ENCODE assay signal across 16 cellular contexts in genomic region chr16:89035013-89035697, GRCh38. TPM values are rescaled to one million over a fixed set of nuclear protein-coding genes. Genes with fewer than 3 reads are reported as not detected.
DNase-seq lines count a peak whose midpoint lies in the region; ATAC-seq, FAIRE-seq and TF ChIP-seq lines count a peak whose summit lies in the region.
"Had no signal": no experiment of that assay in that cellular context is flagged by ENCODE, and none has a peak within 500 bp of the region (broad histone marks: within the 10 kb centered on the region; RNA-seq: fewer than 3 reads in every experiment).

No MANE protein-coding gene starts in this region.

- H3K79me1 ChIP-seq in neuronal stem cell (ENCODE audit: low read depth, low read length), result peaks cover 4% of the 10 kb centered on the region

- no peak overlapping the region for H3K27ac Mint-ChIP-seq in activated CD4-positive, alpha-beta memory T cell treated with anti-CD3 and anti-CD28 coated beads for 36 hours
- no peak overlapping the region for H3K27ac Mint-ChIP-seq in activated CD4-positive, alpha-beta memory T cell treated with anti-CD3 and anti-CD28 coated beads, Interleukin-2, amount 10 ng/mL, durations not matched to agents 7 days and 5 days
- H3K27ac Mint-ChIP-seq in astrocyte (ENCODE audit: unreplicated experiment), result peak overlapping the region; percentile 84
- H3K27ac Mint-ChIP-seq: activated naive CD8-positive, alpha-beta T cell treated with anti-CD3 and anti-CD28 coated beads for 36 hours had no signal

- FAIRE-seq in astrocyte (lab: Jason Lieb, UNC), result no peak

- peaks cover 38% of the 10 kb centered on the region for H3K4me1 Mint-ChIP-seq in activated CD4-positive, alpha-beta memory T cell treated with anti-CD3 and anti-CD28 coated beads for 36 hours (ENCODE audit: low read depth)
- H3K4me1 Mint-ChIP-seq in activated CD4-positive, alpha-beta memory T cell treated with anti-CD3 and anti-CD28 coated beads, Interleukin-2, amount 10 ng/mL, durations not matched to agents 7 days and 5 days, result peaks cover 16% of the 10 kb centered on the region
- no peaks in the 10 kb centered on the region for H3K4me1 Mint-ChIP-seq in astrocyte (ENCODE audit: low read depth, unreplicated experiment)

- H3K27me3 ChIP-seq in astrocyte (ENCODE audit: insufficient read depth, low read length) (peaks cover 6% of the 10 kb centered on the region), neuronal stem cell (ENCODE audit: control insufficient read depth in 3 of 3, insufficient read depth in 3 of 3, low read depth in 1 of 3, low read length in 3 of 3) (peaks cover 0 to 22% (median 2%) of the 10 kb centered on the region in 3 experiments), ovary (no peaks in the 10 kb centered on the region)

- peaks cover 2% of the 10 kb centered on the region for H3K27me3 Mint-ChIP-seq in activated CD4-positive, alpha-beta memory T cell treated with anti-CD3 and anti-CD28 coated beads for 36 hours
- H3K27me3 Mint-ChIP-seq in activated CD4-positive, alpha-beta memory T cell treated with anti-CD3 and anti-CD28 coated beads, Interleukin-2, amount 10 ng/mL, durations not matched to agents 7 days and 5 days, result peaks cover 9% of the 10 kb centered on the region
- peaks cover 23% of the 10 kb centered on the region for H3K27me3 Mint-ChIP-seq in astrocyte (ENCODE audit: low read depth, unreplicated experiment)

- peak overlapping the region; percentile 98 for H2BK120ac ChIP-seq in neuronal stem cell (ENCODE audit: low read depth, low read length)

- whole genome bisulfite sequencing in neuronal stem cell (ENCODE audit: extremely low coverage in 2 of 2, insufficient read length in 2 of 2, insufficient replicate concordance in 1 of 2), 2 donors, result no CpG with 5 or more reads among the region's 22 CpGs
- WGBS in ovary, 3 donors, result 39 to 46% (median 39%) methylated on average over 22 of the region's 22 CpGs

- no peak overlapping the region for H2BK12ac ChIP-seq in neuronal stem cell (ENCODE audit: low read length)

- CTCF ChIA-PET in activated CD4-positive, alpha-beta memory T cell treated with anti-CD3 and anti-CD28 coated beads for 36 hours (lab: Charles Lee), result no interaction called here
- CTCF ChIA-PET in activated CD4-positive, alpha-beta memory T cell treated with anti-CD3 and anti-CD28 coated beads, Interleukin-2, amount 10 ng/mL, durations not matched to agents 7 days and 5 days (lab: Charles Lee), result interaction anchor here (0.6 kb wide), 1 partner anchor 370 kb away, joined by 3 read pairs; no protein-coding TSS in a partner anchor
- CTCF ChIA-PET in HEK293T (lab: Yijun Ruan, JAX), result no interaction called here

- H3K27ac ChIP-seq in astrocyte (ENCODE audit: low read depth, low read length) (no peak overlapping the region), neuronal stem cell (replicated peaks; ENCODE audit: low read length) (peak overlapping the region; percentile 78), ovary (no peak overlapping the region)

- no peaks in the 10 kb centered on the region for H3K36me3 ChIP-seq in astrocyte (ENCODE audit: insufficient read depth, low read length)
- peaks cover 0 to 2% of the 10 kb centered on the region in 2 donors for H3K36me3 ChIP-seq in neuronal stem cell (replicated peaks in 1 of 2; ENCODE audit: control insufficient read depth in 2 of 2, insufficient read depth in 2 of 2, low read length in 2 of 2)
- H3K36me3 ChIP-seq in ovary, result no peaks in the 10 kb centered on the region

- H3K9me3 Mint-ChIP-seq in activated CD4-positive, alpha-beta memory T cell treated with anti-CD3 and anti-CD28 coated beads for 36 hours, result peaks cover 6% of the 10 kb centered on the region
- peaks cover 4% of the 10 kb centered on the region for H3K9me3 Mint-ChIP-seq in activated CD4-positive, alpha-beta memory T cell treated with anti-CD3 and anti-CD28 coated beads, Interleukin-2, amount 10 ng/mL, durations not matched to agents 7 days and 5 days
- H3K9me3 Mint-ChIP-seq in astrocyte (ENCODE audit: unreplicated experiment), result peaks cover 7% of the 10 kb centered on the region

- H2AK5ac ChIP-seq in neuronal stem cell (ENCODE audit: low read depth, low read length), result no peak overlapping the region

- no peak overlapping the region for H4K91ac ChIP-seq in neuronal stem cell (ENCODE audit: low read depth, low read length, poor library complexity)

- H3K4me2 ChIP-seq in astrocyte (ENCODE audit: low read length) (no peak overlapping the region), neuronal stem cell (ENCODE audit: insufficient read depth, low read length, poor library complexity, severe bottlenecking) (peak overlapping the region; percentile 25)

- no peaks in the 10 kb centered on the region for H4K20me1 ChIP-seq in astrocyte (ENCODE audit: insufficient read depth, low read length)

- H2BK15ac ChIP-seq in neuronal stem cell (ENCODE audit: low read length), result no peak overlapping the region

- H3K36me3 Mint-ChIP-seq in activated CD4-positive, alpha-beta memory T cell treated with anti-CD3 and anti-CD28 coated beads for 36 hours, result no peaks in the 10 kb centered on the region
- no peaks in the 10 kb centered on the region for H3K36me3 Mint-ChIP-seq in activated CD4-positive, alpha-beta memory T cell treated with anti-CD3 and anti-CD28 coated beads, Interleukin-2, amount 10 ng/mL, durations not matched to agents 7 days and 5 days (ENCODE audit: low read depth)
- H3K36me3 Mint-ChIP-seq in astrocyte (ENCODE audit: low read depth, unreplicated experiment), result no peaks in the 10 kb centered on the region
- H3K36me3 Mint-ChIP-seq: CD8-positive, alpha-beta memory T cell had no signal

- H4K8ac ChIP-seq in neuronal stem cell (ENCODE audit: low read depth, low read length), result no peak overlapping the region

- no peak overlapping the region for H3K23ac ChIP-seq in neuronal stem cell (ENCODE audit: low read depth, low read length, poor library complexity)

- TF ChIP-seq CTCF in NB4 (IDR thresholded peaks at IDR 0.05; ENCODE audit: low read depth, low read length), result no peak
- TF ChIP-seq CTCF in astrocyte (IDR thresholded peaks at IDR 0.05; ENCODE audit: insufficient read depth, low read depth, low read length), result no peak
- TF ChIP-seq CTCF in ovary (IDR thresholded peaks at IDR 0.05), result no peak

- H3K14ac ChIP-seq in neuronal stem cell (ENCODE audit: low read length), result no peak overlapping the region

- DNase-seq in activated CD4-positive, alpha-beta memory T cell treated with anti-CD3 and anti-CD28 coated beads for 36 hours, result peak; percentile 24
- DNase-seq in activated CD4-positive, alpha-beta memory T cell treated with anti-CD3 and anti-CD28 coated beads, Interleukin-2, amount 10 ng/mL, durations not matched to agents 7 days and 5 days, result no peak
- DNase-seq in NB4 (ENCODE audit: low read depth) (peak; percentile 49), astrocyte (ENCODE audit: low read depth) (no peak), neuronal stem cell (ENCODE audit: low spot score) (no peak), HEK293T (ENCODE audit: extremely low spot score) (no peak), ovary (no peak)
- DNase-seq: activated naive CD8-positive, alpha-beta T cell treated with anti-CD3 and anti-CD28 coated beads for 36 hours; activated T-cell treated with anti-CD3 and anti-CD28 coated beads, Interleukin-2, amount 50 U/mL, for 1 hour; NCI-H226; SHP77 treated with DMSO at 0.1 percent for 48 hours; stimulated activated CD4-positive, alpha-beta T cell treated with anti-CD3 and anti-CD28 coated beads, Interleukin-2, amount 100 ng/mL, for 48 hours had no signal

- H2AFZ ChIP-seq in astrocyte (ENCODE audit: low read depth, low read length) (no peak overlapping the region), neuronal stem cell (ENCODE audit: low read length) (peak overlapping the region; percentile 79)

- no peak for ATAC-seq in HG02981 (IDR thresholded peaks at IDR 0.05; ENCODE audit: unreplicated experiment)

- no peak for TF ChIP-seq EP300 in ovary (IDR thresholded peaks at IDR 0.05)

- H3K9ac ChIP-seq in astrocyte (ENCODE audit: low read length), result no peak overlapping the region
- H3K9ac ChIP-seq in neuronal stem cell (ENCODE audit: low read depth, low read length, poor library complexity), result no peak overlapping the region

- intact Hi-C loops in activated CD4-positive, alpha-beta memory T cell treated with anti-CD3 and anti-CD28 coated beads for 36 hours (cut with micrococcal nuclease), result no loop called here
- intact Hi-C loops in ovary (cut with DNase I), result no loop called here

- H3K4ac ChIP-seq in neuronal stem cell (ENCODE audit: low read length), result no peak overlapping the region

- no peak overlapping the region for H3K18ac ChIP-seq in neuronal stem cell (ENCODE audit: low read length)

- H3K4me3 Mint-ChIP-seq in activated CD4-positive, alpha-beta memory T cell treated with anti-CD3 and anti-CD28 coated beads for 36 hours, result no peak overlapping the region
- no peak overlapping the region for H3K4me3 Mint-ChIP-seq in activated CD4-positive, alpha-beta memory T cell treated with anti-CD3 and anti-CD28 coated beads, Interleukin-2, amount 10 ng/mL, durations not matched to agents 7 days and 5 days
- H3K4me3 Mint-ChIP-seq in astrocyte (ENCODE audit: unreplicated experiment), result no peak overlapping the region
- H3K4me3 Mint-ChIP-seq: activated naive CD8-positive, alpha-beta T cell treated with anti-CD3 and anti-CD28 coated beads for 36 hours had no signal

- H3K9me3 ChIP-seq in astrocyte (ENCODE audit: insufficient read depth, low read depth, low read length), result peaks cover 2% of the 10 kb centered on the region
- H3K9me3 ChIP-seq in neuronal stem cell (replicated peaks in 1 of 2; ENCODE audit: control insufficient read depth in 2 of 2, insufficient read depth in 1 of 2, low read depth in 1 of 2, low read length in 2 of 2), result peaks cover 2% of the 10 kb centered on the region in 2 donors
- no peaks in the 10 kb centered on the region for H3K9me3 ChIP-seq in ovary

- H3K4me1 ChIP-seq in astrocyte (ENCODE audit: insufficient read depth, low read length) (no peaks in the 10 kb centered on the region), neuronal stem cell (ENCODE audit: control insufficient read depth in 2 of 2, insufficient read depth in 1 of 2, low read depth in 1 of 2, low read length in 2 of 2) (peaks cover 15 to 19% of the 10 kb centered on the region in 2 donors), ovary (ENCODE audit: insufficient read depth) (no peaks in the 10 kb centered on the region)

- H3K4me3 ChIP-seq in NB4 (ENCODE audit: low read depth, low read length) (no peak overlapping the region), astrocyte (ENCODE audit: insufficient read depth, low read depth, low read length) (no peak overlapping the region), neuronal stem cell (ENCODE audit: low read length in 2 of 2) (peak overlapping the region in 1 of 2 donors; percentile 44), ovary (no peak overlapping the region)

- peak overlapping the region; percentile 99 for H2BK5ac ChIP-seq in neuronal stem cell (ENCODE audit: low read length)

- H3K79me2 ChIP-seq in astrocyte (ENCODE audit: insufficient read depth, low read length), result no peaks in the 10 kb centered on the region

- no peak for TF ChIP-seq POLR2A in NB4 (IDR thresholded peaks at IDR 0.05; ENCODE audit: extremely low read depth, insufficient read length)
- TF ChIP-seq POLR2A in ovary (IDR thresholded peaks at IDR 0.05), result no peak

- POLR2A ChIA-PET in activated CD4-positive, alpha-beta memory T cell treated with anti-CD3 and anti-CD28 coated beads for 36 hours (lab: Charles Lee), result no interaction called here
- POLR2A ChIA-PET in activated CD4-positive, alpha-beta memory T cell treated with anti-CD3 and anti-CD28 coated beads, Interleukin-2, amount 10 ng/mL, durations not matched to agents 7 days and 5 days (lab: Charles Lee), result no interaction called here
- POLR2A ChIA-PET in HEK293T (lab: Yijun Ruan, JAX), result no interaction called here

RNA-seq across cellular contexts. Expression of gene CBFA2T3, which starts 58.1 kb away (rescaled TPM):
- total RNA-seq in activated CD4-positive, alpha-beta memory T cell treated with anti-CD3 and anti-CD28 coated beads for 36 hours, result under 1 TPM in 1 of 2 experiments, not detected in 1; 0.12 TPM
- not detected for total RNA-seq in activated CD4-positive, alpha-beta memory T cell treated with anti-CD3 and anti-CD28 coated beads, Interleukin-2, amount 10 ng/mL, durations not matched to agents 7 days and 5 days
- total RNA-seq in astrocyte, result 2.2 and 2.4 TPM in 2 replicates
- 8.3 TPM for polyA plus RNA-seq in neuronal stem cell (2013, experiment 1 of 2)
- 8.0 TPM for polyA plus RNA-seq in neuronal stem cell (2013, experiment 2 of 2)
- total RNA-seq in ovary, result 1 to 10 TPM in 3 of 7 donors, under 1 TPM in 3, not detected in 1; 0.53 to 2.8 (median 0.96) TPM
- polyA plus RNA-seq in ovary, result 1 to 10 TPM; 1.2 to 1.9 TPM
- total RNA-seq: dermis microvascular lymphatic vessel endothelial cell, osteocyte had no signal
- polyA plus RNA-seq: CD8-positive, alpha-beta memory T cell had no signal

RNA-seq across cellular contexts. Expression of gene ACSF3, which starts 58.5 kb away (rescaled TPM):
- 10 to 100 TPM; 36.1 to 37.3 TPM for total RNA-seq in activated CD4-positive, alpha-beta memory T cell treated with anti-CD3 and anti-CD28 coated beads for 36 hours
- 10 to 100 TPM; 44.4 to 45.3 TPM for total RNA-seq in activated CD4-positive, alpha-beta memory T cell treated with anti-CD3 and anti-CD28 coated beads, Interleukin-2, amount 10 ng/mL, durations not matched to agents 7 days and 5 days
- total RNA-seq in astrocyte, result 17.0 and 19.1 TPM in 2 replicates
- 8.9 TPM for polyA plus RNA-seq in neuronal stem cell (2013, experiment 1 of 2)
- polyA plus RNA-seq in neuronal stem cell (2013, experiment 2 of 2), result 9.7 TPM
- 10 to 100 TPM; 16.2 to 40.9 (median 28.8) TPM for total RNA-seq in ovary
- polyA plus RNA-seq in ovary, result 10 to 100 TPM; 20.1 to 22.9 TPM

Comparison
In these comparisons a context has a peak if more than half of its experiments do, and no peak if none do; other contexts are left out.
1. DNase-seq: peak in activated CD4-positive, alpha-beta memory T cell treated with anti-CD3 and anti-CD28 coated beads for 36 hours (single experiment) and NB4 (single experiment); none in activated CD4-positive, alpha-beta memory T cell treated with anti-CD3 and anti-CD28 coated beads, Interleukin-2, amount 10 ng/mL, durations not matched to agents 7 days and 5 days (single experiment), astrocyte (single experiment), neuronal stem cell (single experiment), HEK293T (single experiment) and ovary (0 of 5).